In the genomic region with DNA sequence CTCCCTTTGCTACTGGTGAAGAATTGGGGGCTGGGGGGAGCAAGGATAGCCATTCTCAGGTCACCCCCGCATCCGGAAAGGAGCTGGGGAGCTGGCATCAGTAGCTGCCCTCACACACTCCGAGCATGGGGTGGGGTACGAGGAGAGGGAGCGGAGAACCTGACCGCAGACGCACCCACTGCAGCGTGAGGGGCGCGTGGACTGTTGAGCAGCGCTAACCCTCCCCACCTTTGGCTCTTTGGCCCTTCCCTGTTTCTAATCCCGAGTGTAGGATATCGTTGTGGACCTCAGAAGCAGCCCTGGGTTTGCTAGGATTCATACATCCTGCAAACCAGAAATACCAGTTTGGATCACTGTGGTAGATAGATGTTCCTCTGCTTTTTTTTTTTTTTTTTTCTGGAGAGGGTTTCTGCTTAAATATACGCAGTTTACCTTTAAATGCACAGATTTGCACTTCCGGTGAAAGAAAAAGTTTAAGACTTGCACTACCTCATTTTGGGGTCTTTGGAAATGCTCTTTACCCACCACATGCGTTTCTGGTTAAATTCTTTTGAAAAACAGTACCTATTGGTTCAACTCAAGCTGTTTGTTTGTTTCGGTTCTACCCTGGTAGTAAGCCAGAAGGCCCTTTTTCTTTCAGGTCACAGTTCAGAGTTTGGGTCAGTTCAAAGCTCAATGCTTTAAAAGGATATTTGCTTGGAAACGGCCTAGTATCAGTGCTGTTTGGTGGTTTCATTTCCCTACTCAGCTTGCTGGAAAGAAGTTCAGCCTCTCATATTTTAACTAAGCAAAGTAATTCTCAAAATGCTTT, we compare ENCODE assay signal across 8 cellular contexts. TPM values are rescaled to one million over a fixed set of nuclear protein-coding genes. Genes with fewer than 3 reads are reported as not detected.
A peak's percentile ranks its signal among the peaks of the same experiment; 100 is the strongest.
DNase-seq lines count a peak whose midpoint lies in the region; ATAC-seq and TF ChIP-seq lines count a peak whose summit lies in the region.

No MANE protein-coding gene starts in this region.

- peaks cover 33% of the 10 kb centered on the region for H3K36me3 Mint-ChIP-seq in activated CD8-positive, alpha-beta T cell treated with anti-CD3 and anti-CD28 coated beads for 36 hours (ENCODE audit: low read depth)
- no peaks in the 10 kb centered on the region for H3K36me3 Mint-ChIP-seq in nephron (ENCODE audit: low read depth)

- peaks cover 48% of the 10 kb centered on the region for H3K4me1 Mint-ChIP-seq in activated CD8-positive, alpha-beta T cell treated with anti-CD3 and anti-CD28 coated beads for 36 hours (ENCODE audit: low read depth)
- peaks cover 55% of the 10 kb centered on the region for H3K4me1 Mint-ChIP-seq in nephron

- TF ChIP-seq CTCF in activated CD8-positive, alpha-beta T cell treated with anti-CD3 and anti-CD28 coated beads for 36 hours (IDR thresholded peaks at IDR 0.05), result no peak
- no peak for TF ChIP-seq CTCF in fibroblast of mammary gland (conservative IDR thresholded peaks at IDR 0.05; ENCODE audit: control insufficient read depth, insufficient read depth, low read depth, low read length)
- no peak for TF ChIP-seq CTCF in nephron (IDR thresholded peaks at IDR 0.05; ENCODE audit: unreplicated experiment in 3 of 3)

- peak; percentile 57 for DNase-seq in NK-92 treated with Interleukin-12 subunit alpha and Interleukin-12 subunit beta, amount 100 ng/mL, for 24 hours (lab: John Stamatoyannopoulos, UW)
- no peak for DNase-seq in NK-92 (lab: John Stamatoyannopoulos, UW; ENCODE audit: unreplicated experiment)
- peak; percentile 31 for DNase-seq in NCI-H1092 treated with DMSO at 0.1 percent for 48 hours (lab: John Stamatoyannopoulos, UW)
- peak; percentile 62 for DNase-seq in activated CD8-positive, alpha-beta T cell treated with anti-CD3 and anti-CD28 coated beads for 36 hours
- DNase-seq in fibroblast of mammary gland (ENCODE audit: low read depth), result peak; percentile 18
- DNase-seq in NCI-H2081 treated with DMSO at 0.1 percent for 48 hours (lab: John Stamatoyannopoulos, UW), result no peak

- CTCF ChIA-PET in activated CD8-positive, alpha-beta T cell treated with anti-CD3 and anti-CD28 coated beads for 36 hours (lab: Charles Lee), result interaction anchor here (0.7 to 2.0 kb wide), 5 partner anchors 9 to 79 kb away, joined by 3 to 5 read pairs (median 4); a partner anchor contains a TSS

- H3K4me3 ChIP-seq in fibroblast of mammary gland (ENCODE audit: control insufficient read depth, low read depth, low read length), result peak overlapping the region; percentile 93

- peak; percentile 21 for ATAC-seq in HG02759 (IDR thresholded peaks at IDR 0.05; ENCODE audit: unreplicated experiment)
- peak; percentile 14 for ATAC-seq in activated CD8-positive, alpha-beta T cell treated with anti-CD3 and anti-CD28 coated beads for 36 hours

- POLR2A ChIA-PET in activated CD8-positive, alpha-beta T cell treated with anti-CD3 and anti-CD28 coated beads for 36 hours (lab: Charles Lee), result interaction anchor here (0.6 to 3.1 kb wide), 13 partner anchors 8 to 216 kb away, joined by 3 to 18 read pairs (median 4); a partner anchor contains a TSS

- H3K9me3 Mint-ChIP-seq in activated CD8-positive, alpha-beta T cell treated with anti-CD3 and anti-CD28 coated beads for 36 hours, result no peaks in the 10 kb centered on the region
- no peaks in the 10 kb centered on the region for H3K9me3 Mint-ChIP-seq in nephron

- no peaks in the 10 kb centered on the region for H3K27me3 Mint-ChIP-seq in activated CD8-positive, alpha-beta T cell treated with anti-CD3 and anti-CD28 coated beads for 36 hours
- H3K27me3 Mint-ChIP-seq in nephron (ENCODE audit: low read depth), result no peaks in the 10 kb centered on the region

- intact Hi-C loops in activated CD8-positive, alpha-beta T cell treated with anti-CD3 and anti-CD28 coated beads for 36 hours (cut with micrococcal nuclease), result loop anchor here (5.0 kb wide), 1 partner anchor 91 kb away; a partner anchor contains a TSS

- peak overlapping the region; percentile 86 for H3K27ac Mint-ChIP-seq in activated CD8-positive, alpha-beta T cell treated with anti-CD3 and anti-CD28 coated beads for 36 hours
- peak overlapping the region; percentile 92 to 96 (median 96) for H3K27ac Mint-ChIP-seq in nephron

- H3K4me3 Mint-ChIP-seq in activated CD8-positive, alpha-beta T cell treated with anti-CD3 and anti-CD28 coated beads for 36 hours, result peak overlapping the region; percentile 83
- peak overlapping the region; percentile 81 to 98 (median 85) for H3K4me3 Mint-ChIP-seq in nephron

RNA-seq across cellular contexts. Expression of a gene that starts 0.8 kb away (rescaled TPM):
- 10 to 100 TPM; 33.7 to 34.9 TPM for total RNA-seq in activated CD8-positive, alpha-beta T cell treated with anti-CD3 and anti-CD28 coated beads for 36 hours

RNA-seq across cellular contexts. Expression of a gene that starts 33.2 kb away (rescaled TPM):
- total RNA-seq in activated CD8-positive, alpha-beta T cell treated with anti-CD3 and anti-CD28 coated beads for 36 hours, result 10 to 100 TPM; 21.6 to 21.9 TPM

Comparison
In these comparisons a context has a peak if more than half of its experiments do, and no peak if none do; other contexts are left out.
1. DNase-seq: peak in NK-92 treated with Interleukin-12 subunit alpha and Interleukin-12 subunit beta, amount 100 ng/mL, for 24 hours (single experiment), NCI-H1092 treated with DMSO at 0.1 percent for 48 hours (single experiment), activated CD8-positive, alpha-beta T cell treated with anti-CD3 and anti-CD28 coated beads for 36 hours (single experiment) and fibroblast of mammary gland (single experiment); none in NK-92 (single experiment) and NCI-H2081 treated with DMSO at 0.1 percent for 48 hours (single experiment).